ENCODE assay signal across 6 cellular contexts in the genomic region with DNA sequence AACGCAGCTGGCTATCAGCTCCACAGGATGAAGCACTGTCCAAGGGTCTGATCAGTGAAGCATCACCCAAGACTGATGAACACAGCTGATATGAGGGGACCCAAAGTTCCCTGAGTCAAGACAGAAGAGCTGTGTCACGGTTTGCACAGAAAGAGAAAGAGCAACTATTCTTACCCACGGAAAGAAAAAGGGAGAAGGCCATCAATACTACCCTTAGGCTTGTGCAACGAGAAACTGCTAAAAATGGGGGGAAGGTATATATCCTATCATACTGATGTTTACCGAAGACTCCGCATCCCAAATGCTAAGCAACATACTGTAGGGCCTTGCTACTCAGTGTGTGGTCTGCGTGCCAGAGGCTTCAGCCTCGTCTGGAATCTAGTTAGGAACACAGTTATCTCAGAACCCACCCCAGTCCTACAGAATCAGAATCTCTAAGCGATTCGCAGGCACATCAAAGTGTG. TPM values are rescaled to one million over a fixed set of nuclear protein-coding genes. Genes with fewer than 3 reads are reported as not detected.
DNase-seq lines count a peak whose midpoint lies in the region; ATAC-seq and TF ChIP-seq lines count a peak whose summit lies in the region.

No MANE protein-coding gene starts in this region.

- H3K27me3 ChIP-seq in BLaER1 treated with 17β-estradiol and CSF1 and Interleukin-3, amounts not matched to agents 10 nM and 100 nM, result no peaks in the 10 kb centered on the region
- H3K27me3 ChIP-seq in PC-3 (ENCODE audit: low read length) (no peaks in the 10 kb centered on the region), thyroid gland (no peaks in the 10 kb centered on the region)

- no TSS peak for BruUV-seq in PC-3 (replicated peaks; lab: Mats Ljungman, UMichigan)

- H3F3A ChIP-seq in PC-3 (ENCODE audit: low read length, unreplicated experiment), result no peaks in the 10 kb centered on the region

- peak overlapping the region; percentile 93 for H2AFZ ChIP-seq in PC-3 (ENCODE audit: low read length)

- peak; percentile 41 for ATAC-seq in PC-3

- CTCF ChIA-PET in PC-3 (lab: Charles Lee), result no interaction called here

- no peaks in the 10 kb centered on the region for H3K9me3 ChIP-seq in BLaER1 treated with 17β-estradiol and CSF1 and Interleukin-3, amounts not matched to agents 10 nM and 100 nM (replicated peaks in 1 of 11)
- H3K9me3 ChIP-seq in PC-3 (ENCODE audit: low read length), result no peaks in the 10 kb centered on the region
- no peaks in the 10 kb centered on the region for H3K9me3 ChIP-seq in thyroid gland

- peak overlapping the region; percentile 85 to 97 (median 95) for H3K27ac ChIP-seq in BLaER1 treated with 17β-estradiol and CSF1 and Interleukin-3, amounts not matched to agents 10 nM and 100 nM
- H3K27ac ChIP-seq in PC-3 (ENCODE audit: low read length) (peak overlapping the region; percentile 22), thyroid gland (peak overlapping the region in 2 of 3 donors; percentile 77 to 88)

- H3K36me3 ChIP-seq in BLaER1 treated with 17β-estradiol and CSF1 and Interleukin-3, amounts not matched to agents 10 nM and 100 nM, result peaks cover 14 to 28% (median 19%) of the 10 kb centered on the region in 11 experiments
- H3K36me3 ChIP-seq in PC-3 (ENCODE audit: low read depth, low read length), result peaks cover 13% of the 10 kb centered on the region; the same call in 1 of the 2 replicates
- H3K36me3 ChIP-seq in thyroid gland, result no peaks in the 10 kb centered on the region

- POLR2A ChIA-PET in PC-3 (lab: Charles Lee; ENCODE audit: unreplicated experiment), result interaction anchor here (0.6 kb wide), 1 partner anchor 390 kb away, joined by 5 read pairs; no protein-coding TSS in a partner anchor

- H3K9me2 ChIP-seq in PC-3 (replicated peaks; ENCODE audit: low read length), result no peaks in the 10 kb centered on the region

- DNase-seq in PC-3 (no peak), foreskin fibroblast (peak in 1 of 2 donors; percentile 34), thyroid gland (no peak), NCI-H1436 (lab: John Stamatoyannopoulos, UW) (no peak), NCI-H1436 treated with DMSO at 0.1 percent for 48 hours (lab: John Stamatoyannopoulos, UW) (no peak)

- no peak for TF ChIP-seq POLR2A in thyroid gland (IDR thresholded peaks at IDR 0.05)

- peak overlapping the region; percentile 93 to 100 (median 97) for H3K4me2 ChIP-seq in BLaER1 treated with 17β-estradiol and CSF1 and Interleukin-3, amounts not matched to agents 10 nM and 100 nM
- peak overlapping the region; percentile 96 for H3K4me2 ChIP-seq in PC-3 (ENCODE audit: low read length)

- 2 to 3% methylated on average over 10 of the region's 10 CpGs for WGBS in thyroid gland, 2 donors

- peak overlapping the region; percentile 88 to 99 (median 96) for H3K9ac ChIP-seq in BLaER1 treated with 17β-estradiol and CSF1 and Interleukin-3, amounts not matched to agents 10 nM and 100 nM
- peak overlapping the region; percentile 90 for H3K9ac ChIP-seq in PC-3 (ENCODE audit: low read length)

- H3K4me1 ChIP-seq in BLaER1 treated with 17β-estradiol and CSF1 and Interleukin-3, amounts not matched to agents 10 nM and 100 nM, result peaks cover 45 to 77% (median 64%) of the 10 kb centered on the region in 10 experiments
- H3K4me1 ChIP-seq in PC-3 (ENCODE audit: insufficient read depth, low read length) (peaks cover 14% of the 10 kb centered on the region), thyroid gland (peaks cover 30 to 48% of the 10 kb centered on the region in 2 donors)

- TF ChIP-seq CTCF in PC-3 (conservative IDR thresholded peaks at IDR 0.05; ENCODE audit: low read depth, low read length) (no peak), foreskin fibroblast (IDR thresholded peaks at IDR 0.05; ENCODE audit: low read depth, low read length) (no peak), thyroid gland (IDR thresholded peaks at IDR 0.05) (no peak)

- H4K20me1 ChIP-seq in BLaER1 treated with 17β-estradiol and CSF1 and Interleukin-3, amounts not matched to agents 10 nM and 100 nM, result peaks cover 48 to 56% (median 55%) of the 10 kb centered on the region in 11 experiments
- peaks cover 27% of the 10 kb centered on the region for H4K20me1 ChIP-seq in PC-3 (ENCODE audit: low read length)

- H3K4me3 ChIP-seq in BLaER1 treated with 17β-estradiol and CSF1 and Interleukin-3, amounts not matched to agents 10 nM and 100 nM, result peak overlapping the region; percentile 75 to 98 (median 84)
- H3K4me3 ChIP-seq in PC-3 (ENCODE audit: low read length) (peak overlapping the region; percentile 83), foreskin fibroblast (ENCODE audit: low read depth in 1 of 2, low read length in 2 of 2) (peak overlapping the region; percentile 73 to 90), thyroid gland (replicated peaks in 1 of 3) (peak overlapping the region; percentile 59 to 95 (median 87))

- peaks cover 61% of the 10 kb centered on the region for H3K79me2 ChIP-seq in PC-3 (ENCODE audit: low read length)

- intact Hi-C loops in PC-3 (cut with micrococcal nuclease), result no loop called here
- intact Hi-C loops in thyroid gland (cut with DNase I), result no loop called here

RNA-seq across cellular contexts. Expression of gene FASTKD5, which starts 0.7 kb away (rescaled TPM):
- total RNA-seq in PC-3 (2014; rRNA removed) (16.8 and 25.2 TPM in 2 replicates), thyroid gland (10 to 100 TPM; 20.6 to 24.2 (median 21.3) TPM)

RNA-seq across cellular contexts. Expression of gene UBOX5, which starts 0.7 kb away (rescaled TPM):
- total RNA-seq in PC-3 (2014; rRNA removed) (4.3 and 4.5 TPM in 2 replicates), thyroid gland (10 to 100 TPM in 1 of 4 donors, 1 to 10 TPM in 3; 7.0 to 12.4 (median 8.7) TPM)

RNA-seq across cellular contexts. Expression of gene LZTS3, which starts 14.3 kb away (rescaled TPM):
- total RNA-seq in PC-3 (2014; rRNA removed) (6.4 and 8.9 TPM in 2 replicates), thyroid gland (10 to 100 TPM; 27.7 to 39.1 (median 35.1) TPM)

RNA-seq across cellular contexts. Expression of gene DDRGK1, which starts 45.5 kb away (rescaled TPM):
- 97.7 and 122 TPM in 2 replicates for total RNA-seq in PC-3 (2014; rRNA removed)
- total RNA-seq in thyroid gland, result 100 to 1,000 TPM in 3 of 4 donors, 10 to 100 TPM in 1; 95.5 to 136 (median 126) TPM

RNA-seq across cellular contexts. Expression of gene ITPA, which starts 50.3 kb away (rescaled TPM):
- total RNA-seq in PC-3 (2014; rRNA removed), result 117 and 121 TPM in 2 replicates
- total RNA-seq in thyroid gland, result 10 to 100 TPM; 58.3 to 81.3 (median 68.2) TPM

Comparison
In these comparisons a context has a peak if more than half of its experiments do, and no peak if none do; other contexts are left out.
1. H3K27ac ChIP-seq: peak in every context shown above with its lines; median percentile 95 in BLaER1 treated with 17β-estradiol and CSF1 and Interleukin-3, amounts not matched to agents 10 nM and 100 nM; 82 in thyroid gland; 22 in PC-3.